Comparison of ENCODE assay signal across 19 cellular contexts in genomic region chrX:31302573-31303075, GRCh38.
DNase-seq lines count a peak whose midpoint lies in the region; ATAC-seq, FAIRE-seq and TF ChIP-seq lines count a peak whose summit lies in the region.
"Had no signal": no experiment of that assay in that cellular context is flagged by ENCODE, and none has a peak within 500 bp of the region (broad histone marks: within the 10 kb centered on the region; RNA-seq: fewer than 3 reads in every experiment).

No MANE protein-coding gene starts in this region.

- DNase-seq in astrocyte (ENCODE audit: low read depth) (no peak), endothelial cell of umbilical vein (ENCODE audit: low read depth, low spot score) (no peak), HepG2 (ENCODE audit: low spot score) (no peak), pancreas (no peak), HAP-1 (ENCODE audit: low spot score in 2 of 2) (no peak), left ventricle myocardium inferior (no peak)
- DNase-seq: C1 segment of cervical spinal cord; Caco-2; CD4-positive, CD25-positive, alpha-beta regulatory T cell; CD8-positive, alpha-beta T cell; DMS79; EL; GDM1; GOT3; HCEC 1CT had no signal

- no peaks in the 10 kb centered on the region for H3K36me3 ChIP-seq in astrocyte (ENCODE audit: insufficient read depth, low read length)
- H3K36me3 ChIP-seq in endothelial cell of umbilical vein (ENCODE audit: control insufficient read depth in 2 of 2, extremely low read depth in 1 of 2, insufficient read depth in 2 of 2, low read length in 2 of 2) = no peaks in the 10 kb centered on the region
- no peaks in the 10 kb centered on the region for H3K36me3 ChIP-seq in HepG2 (replicated peaks in 1 of 2; ENCODE audit: control insufficient read depth in 1 of 2, insufficient read depth in 2 of 2, low read length in 2 of 2)
- H3K36me3 ChIP-seq in pancreas = no peaks in the 10 kb centered on the region
- no peaks in the 10 kb centered on the region for H3K36me3 ChIP-seq in HAP-1 (replicated peaks)
- H3K36me3 ChIP-seq in left ventricle myocardium inferior = no peaks in the 10 kb centered on the region

- TF ChIP-seq CTCF in astrocyte (IDR thresholded peaks at IDR 0.05; ENCODE audit: insufficient read depth, low read depth, low read length) (no peak), endothelial cell of umbilical vein (IDR thresholded peaks at IDR 0.05; ENCODE audit: extremely low read depth in 1 of 2, insufficient read depth in 1 of 2, low read depth in 1 of 2, low read length in 2 of 2) (no peak), HepG2 (CRISPR knock-in tag; IDR thresholded peaks at IDR 0.05) (no peak), pancreas (IDR thresholded peaks at IDR 0.05) (no peak), left ventricle myocardium inferior (IDR thresholded peaks at IDR 0.05; ENCODE audit: borderline replicate concordance) (no peak)

- no peak overlapping the region for H3K9ac ChIP-seq in astrocyte (ENCODE audit: low read length)
- H3K9ac ChIP-seq in endothelial cell of umbilical vein (replicated peaks; ENCODE audit: extremely low read depth, insufficient read depth, low read length) = no peak overlapping the region
- no peak overlapping the region for H3K9ac ChIP-seq in HepG2 (ENCODE audit: insufficient read depth, low read depth, low read length)

- H3K27ac Mint-ChIP-seq in astrocyte (ENCODE audit: unreplicated experiment) = no peak overlapping the region
- H3K27ac Mint-ChIP-seq: CD4-positive, CD25-positive, alpha-beta regulatory T cell; CD8-positive, alpha-beta T cell had no signal

- ATAC-seq in HepG2 = no peak
- no peak for ATAC-seq in pancreas
- no peak for ATAC-seq in GM21717 (IDR thresholded peaks at IDR 0.05; ENCODE audit: unreplicated experiment)
- ATAC-seq: CD8-positive, alpha-beta T cell; GM12878 had no signal

- H3K4me2 ChIP-seq in astrocyte (ENCODE audit: low read length) (no peak overlapping the region), endothelial cell of umbilical vein (ENCODE audit: insufficient read depth, low read length) (no peak overlapping the region), HepG2 (ENCODE audit: low read depth, low read length) (no peak overlapping the region)

- no peaks in the 10 kb centered on the region for H3K4me1 Mint-ChIP-seq in astrocyte (ENCODE audit: low read depth, unreplicated experiment)

- no peaks in the 10 kb centered on the region for H3K79me2 ChIP-seq in astrocyte (ENCODE audit: insufficient read depth, low read length)
- no peaks in the 10 kb centered on the region for H3K79me2 ChIP-seq in endothelial cell of umbilical vein (ENCODE audit: control insufficient read depth, insufficient read depth, low read length)
- no peaks in the 10 kb centered on the region for H3K79me2 ChIP-seq in HepG2 (ENCODE audit: insufficient read depth, low read length)

- no peak overlapping the region for H3K4me3 Mint-ChIP-seq in astrocyte (ENCODE audit: unreplicated experiment)
- H3K4me3 Mint-ChIP-seq: CD4-positive, CD25-positive, alpha-beta regulatory T cell; CD8-positive, alpha-beta T cell had no signal

- POLR2A ChIA-PET in endothelial cell of umbilical vein (lab: Charles Lee) (no interaction called here), HepG2 (lab: Yijun Ruan, JAX) (no interaction called here)

- H3K27me3 ChIP-seq in astrocyte (ENCODE audit: insufficient read depth, low read length) (no peaks in the 10 kb centered on the region), endothelial cell of umbilical vein (ENCODE audit: control insufficient read depth in 2 of 2, insufficient read depth in 2 of 2, low read length in 2 of 2) (no peaks in the 10 kb centered on the region), HepG2 (ENCODE audit: control insufficient read depth in 1 of 2, insufficient read depth in 2 of 2, low read length in 2 of 2) (no peaks in the 10 kb centered on the region; a peak in 1 of 5 replicates), pancreas (no peaks in the 10 kb centered on the region), HAP-1 (ENCODE audit: low read depth) (no peaks in the 10 kb centered on the region; the same call in 1 of the 2 replicates), left ventricle myocardium inferior (ENCODE audit: low read depth) (no peaks in the 10 kb centered on the region)

- peak; percentile 80 for FAIRE-seq in astrocyte (lab: Jason Lieb, UNC)
- peak; percentile 63 for FAIRE-seq in endothelial cell of umbilical vein (lab: Jason Lieb, UNC)
- no peak for FAIRE-seq in HepG2 (lab: Jason Lieb, UNC)
- FAIRE-seq in pancreas (lab: Jason Lieb, UNC) = peak; percentile 39
- FAIRE-seq: GM12878, GM18507, H54 had no signal

- H4K20me1 ChIP-seq in astrocyte (ENCODE audit: insufficient read depth, low read length) = no peaks in the 10 kb centered on the region
- H4K20me1 ChIP-seq in endothelial cell of umbilical vein (replicated peaks; ENCODE audit: control insufficient read depth, extremely low read depth, insufficient read depth, low read length) = no peaks in the 10 kb centered on the region
- H4K20me1 ChIP-seq in HepG2 (ENCODE audit: insufficient read depth, low read length) = no peaks in the 10 kb centered on the region

- TF ChIP-seq EP300 in HepG2 (IDR thresholded peaks at IDR 0.05; ENCODE audit: low read depth in 2 of 2, low read length in 2 of 2) (no peak), HepG2 (CRISPR knock-in tag; IDR thresholded peaks at IDR 0.05; ENCODE audit: borderline replicate concordance) (no peak)

- TF ChIP-seq POLR2A in endothelial cell of umbilical vein (IDR thresholded peaks at IDR 0.05; ENCODE audit: low read depth, low read length) (no peak), HepG2 (IDR thresholded peaks at IDR 0.05; ENCODE audit: insufficient read depth in 1 of 2, low read depth in 2 of 2, low read length in 2 of 2) (no peak)

- intact Hi-C loops in endothelial cell of umbilical vein (cut with micrococcal nuclease) (no loop called here), HepG2 (cut with micrococcal nuclease; ENCODE audit: unreplicated experiment) (no loop called here), pancreas (cut with DNase I) (no loop called here), left ventricle myocardium inferior (cut with micrococcal nuclease) (no loop called here)

- H3K4me3 ChIP-seq in astrocyte (ENCODE audit: insufficient read depth, low read depth, low read length) (no peak overlapping the region), endothelial cell of umbilical vein (replicated peaks in 1 of 3; ENCODE audit: insufficient read depth in 1 of 3, low read depth in 1 of 3, low read length in 3 of 3) (no peak overlapping the region), HepG2 (replicated peaks in 1 of 3; ENCODE audit: insufficient read depth in 1 of 3, low read depth in 2 of 3, low read length in 3 of 3) (no peak overlapping the region), pancreas (no peak overlapping the region), HAP-1 (no peak overlapping the region), left ventricle myocardium inferior (no peak overlapping the region)
- H3K4me3 ChIP-seq: GM12878 had no signal

- no peaks in the 10 kb centered on the region for H3K9me3 Mint-ChIP-seq in astrocyte (ENCODE audit: unreplicated experiment)
- H3K9me3 Mint-ChIP-seq: CD8-positive, alpha-beta T cell had no signal

- H3K4me1 ChIP-seq in astrocyte (ENCODE audit: insufficient read depth, low read length) (no peaks in the 10 kb centered on the region), endothelial cell of umbilical vein (ENCODE audit: control insufficient read depth, extremely low read depth, insufficient read depth, low read length) (no peaks in the 10 kb centered on the region), HepG2 (ENCODE audit: insufficient read depth, low read length) (no peaks in the 10 kb centered on the region), pancreas (no peaks in the 10 kb centered on the region), HAP-1 (no peaks in the 10 kb centered on the region), left ventricle myocardium inferior (no peaks in the 10 kb centered on the region)

- in situ Hi-C loops in HepG2 (cut with HindIII; ENCODE audit: extremely low pct_ligation_motif_present, low pct_unique_long_range_greater_than_20kb) = no loop called here
- in situ Hi-C loops in HAP-1 (cut with MboI; ENCODE audit: low sequenced_read_pairs) = no loop called here

- H2AFZ ChIP-seq in astrocyte (ENCODE audit: low read depth, low read length) = no peak overlapping the region
- H2AFZ ChIP-seq in endothelial cell of umbilical vein (ENCODE audit: low read depth, low read length) = no peak overlapping the region
- no peak overlapping the region for H2AFZ ChIP-seq in HepG2 (ENCODE audit: low read length)

- dilution Hi-C loops in endothelial cell of umbilical vein (cut with MboI; ENCODE audit: extremely low pct_ligation_motif_present, low sequenced_read_pairs) = no loop called here

- no peaks in the 10 kb centered on the region for H3K27me3 Mint-ChIP-seq in astrocyte (ENCODE audit: low read depth, unreplicated experiment)
- H3K27me3 Mint-ChIP-seq: CD4-positive, CD25-positive, alpha-beta regulatory T cell had no signal

- 14% methylated on average over 1 of the region's 1 CpG for WGBS in HepG2 (ENCODE audit: low lambda C conversion rate)
- 60 to 80% methylated on average over 1 of the region's 1 CpG for WGBS in pancreas, 2 donors

- no TSS peak for BruUV-seq in endothelial cell of umbilical vein (replicated peaks; lab: Mats Ljungman, UMichigan)
- BruUV-seq in HepG2 (replicated peaks; lab: Mats Ljungman, UMichigan) = no TSS peak

- H3K9me1 ChIP-seq in endothelial cell of umbilical vein (replicated peaks; ENCODE audit: control insufficient read depth, extremely low read depth, insufficient read depth, low read length) = no peaks in the 10 kb centered on the region

- H3K9me3 ChIP-seq in astrocyte (ENCODE audit: insufficient read depth, low read depth, low read length) = no peaks in the 10 kb centered on the region
- H3K9me3 ChIP-seq in endothelial cell of umbilical vein (replicated peaks; ENCODE audit: control insufficient read depth, insufficient read depth, low read length) = no peaks in the 10 kb centered on the region
- H3K9me3 ChIP-seq in HepG2 (ENCODE audit: low read length) = no peaks in the 10 kb centered on the region
- no peaks in the 10 kb centered on the region for H3K9me3 ChIP-seq in pancreas
- no peaks in the 10 kb centered on the region for H3K9me3 ChIP-seq in HAP-1
- no peaks in the 10 kb centered on the region for H3K9me3 ChIP-seq in left ventricle myocardium inferior (replicated peaks)
- H3K9me3 ChIP-seq: Caco-2 had no signal

- H3K36me3 Mint-ChIP-seq in astrocyte (ENCODE audit: low read depth, unreplicated experiment) = no peaks in the 10 kb centered on the region
- H3K36me3 Mint-ChIP-seq: CD4-positive, CD25-positive, alpha-beta regulatory T cell; CD8-positive, alpha-beta T cell had no signal

- TF ChIP-seq RAD21 in HepG2 (CRISPR knock-in tag; IDR thresholded peaks at IDR 0.05) = no peak

- CTCF ChIA-PET in endothelial cell of umbilical vein (lab: Charles Lee) (no interaction called here), HepG2 (lab: Yijun Ruan, JAX; ENCODE audit: low intra/inter-chr PET ratio, low total read pairs) (no interaction called here)

- no peak overlapping the region for H3K27ac ChIP-seq in astrocyte (ENCODE audit: low read depth, low read length)
- no peak overlapping the region for H3K27ac ChIP-seq in endothelial cell of umbilical vein (ENCODE audit: insufficient read depth, low read depth, low read length)
- H3K27ac ChIP-seq in HepG2 (ENCODE audit: extremely low read length, insufficient read depth, low read length) = no peak overlapping the region
- no peak overlapping the region for H3K27ac ChIP-seq in pancreas
- H3K27ac ChIP-seq in left ventricle myocardium inferior (replicated peaks) = no peak overlapping the region

TF ChIP-seq in HepG2, 621 proteins besides CTCF, POLR2A, EP300 and RAD21 (continues in another document):
- no peak for TF ChIP-seq TRIM24 (CRISPR knock-in tag; IDR thresholded peaks at IDR 0.05)
